Comparison of ENCODE assay signal across 21 cellular contexts in the genomic region with DNA sequence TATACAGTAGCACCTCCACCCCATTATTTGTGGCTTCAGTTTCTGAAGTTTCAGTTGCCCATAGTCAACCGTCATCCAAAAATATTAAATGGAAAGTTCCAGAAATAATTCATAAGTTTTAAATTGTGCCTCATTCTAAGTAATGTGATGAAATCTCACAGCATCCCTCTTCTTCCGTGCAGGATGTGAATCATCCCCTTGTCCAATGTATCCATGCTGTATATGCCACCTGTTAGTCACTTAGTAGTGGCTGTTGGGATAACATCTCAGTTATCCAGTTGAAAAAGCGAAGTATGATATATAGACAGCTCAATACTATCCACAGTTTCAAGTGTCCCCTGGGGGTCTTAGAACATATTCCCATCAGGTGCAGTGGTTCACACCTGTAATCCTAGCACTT.
"Had no signal": no experiment of that assay in that cellular context is flagged by ENCODE, and none has a peak within 500 bp of the region (broad histone marks: within the 10 kb centered on the region; RNA-seq: fewer than 3 reads in every experiment).

No MANE protein-coding gene starts in this region.

- H3K27me3 Mint-ChIP-seq: activated B cell treated with CpG ODN at 0.5 μM for 24 hours; activated CD4-positive, alpha-beta memory T cell treated with anti-CD3 and anti-CD28 coated beads, Interleukin-2, amount 10 ng/mL, durations not matched to agents 7 days and 5 days; activated naive CD4-positive, alpha-beta T cell treated with anti-CD3 and anti-CD28 coated beads, Interleukin-2, amount 10 ng/mL, durations not matched to agents 7 days and 5 days; natural killer cell treated with Interleukin-12 subunit alpha and Interleukin-12 subunit beta and Interleukin-15 and Interleukin-18, amount 100 ng/mL, for 72 hours; stimulated activated naive CD8-positive, alpha-beta T cell treated with anti-CD3 and anti-CD28 coated beads, Interleukin-15, amount 100 ng/mL, for 72 hours had no signal

- DNase-seq: activated B cell treated with CpG ODN at 0.5 μM for 24 hours; activated CD4-positive, alpha-beta memory T cell treated with anti-CD3 and anti-CD28 coated beads, Interleukin-2, amount 10 ng/mL, durations not matched to agents 7 days and 5 days; activated CD4-positive, alpha-beta T cell treated with anti-CD3 and anti-CD28 coated beads for 4 hours; activated effector memory CD4-positive, alpha-beta T cell treated with anti-CD3 and anti-CD28 coated beads, Interleukin-2, amount 50 U/mL, for 16 hours; activated naive CD4-positive, alpha-beta T cell treated with anti-CD3 and anti-CD28 coated beads, Interleukin-2, amount 10 ng/mL, durations not matched to agents 7 days and 5 days; amygdala; erythroblast; glutamatergic neuron; hippocampal formation; left ventricle myocardium superior; mammary epithelial cell; ovary; stimulated activated CD4-positive, alpha-beta T cell treated with anti-CD3 and anti-CD28 coated beads, Interleukin-4, amount 100 ng/mL, for 4 hours; stimulated activated naive CD8-positive, alpha-beta T cell treated with anti-CD3 and anti-CD28 coated beads, Interleukin-15, amount 100 ng/mL, for 72 hours; T1000; tibial artery had no signal

- H3K4me3 ChIP-seq: cardiac muscle cell, ovary, prostate gland, tibial artery had no signal

- H3K27ac Mint-ChIP-seq: activated B cell treated with CpG ODN at 0.5 μM for 24 hours; activated CD4-positive, alpha-beta memory T cell treated with anti-CD3 and anti-CD28 coated beads, Interleukin-2, amount 10 ng/mL, durations not matched to agents 7 days and 5 days; activated naive CD4-positive, alpha-beta T cell treated with anti-CD3 and anti-CD28 coated beads, Interleukin-2, amount 10 ng/mL, durations not matched to agents 7 days and 5 days; natural killer cell treated with Interleukin-12 subunit alpha and Interleukin-12 subunit beta and Interleukin-15 and Interleukin-18, amount 100 ng/mL, for 72 hours; stimulated activated naive CD8-positive, alpha-beta T cell treated with anti-CD3 and anti-CD28 coated beads, Interleukin-15, amount 100 ng/mL, for 72 hours; T-helper 1 cell treated with Interleukin-12 subunit alpha and Interleukin-12 subunit beta and Interleukin-4 antibody, amounts not matched to agents 30 μg/mL and 1 μg/mL, for 36 hours had no signal

- H3K4me1 Mint-ChIP-seq: activated B cell treated with CpG ODN at 0.5 μM for 24 hours; activated CD4-positive, alpha-beta memory T cell treated with anti-CD3 and anti-CD28 coated beads, Interleukin-2, amount 10 ng/mL, durations not matched to agents 7 days and 5 days; activated naive CD4-positive, alpha-beta T cell treated with anti-CD3 and anti-CD28 coated beads, Interleukin-2, amount 10 ng/mL, durations not matched to agents 7 days and 5 days; stimulated activated naive CD8-positive, alpha-beta T cell treated with anti-CD3 and anti-CD28 coated beads, Interleukin-15, amount 100 ng/mL, for 72 hours had no signal

- H3K4me3 Mint-ChIP-seq: activated B cell treated with CpG ODN at 0.5 μM for 24 hours; activated CD4-positive, alpha-beta memory T cell treated with anti-CD3 and anti-CD28 coated beads, Interleukin-2, amount 10 ng/mL, durations not matched to agents 7 days and 5 days; activated naive CD4-positive, alpha-beta T cell treated with anti-CD3 and anti-CD28 coated beads, Interleukin-2, amount 10 ng/mL, durations not matched to agents 7 days and 5 days; natural killer cell treated with Interleukin-12 subunit alpha and Interleukin-12 subunit beta and Interleukin-15 and Interleukin-18, amount 100 ng/mL, for 72 hours; stimulated activated naive CD8-positive, alpha-beta T cell treated with anti-CD3 and anti-CD28 coated beads, Interleukin-15, amount 100 ng/mL, for 72 hours; T-helper 1 cell treated with Interleukin-12 subunit alpha and Interleukin-12 subunit beta and Interleukin-4 antibody, amounts not matched to agents 30 μg/mL and 1 μg/mL, for 36 hours had no signal

- FAIRE-seq: frontal cortex had no signal

- H3K9me3 Mint-ChIP-seq: activated B cell treated with CpG ODN at 0.5 μM for 24 hours; activated CD4-positive, alpha-beta memory T cell treated with anti-CD3 and anti-CD28 coated beads, Interleukin-2, amount 10 ng/mL, durations not matched to agents 7 days and 5 days; activated naive CD4-positive, alpha-beta T cell treated with anti-CD3 and anti-CD28 coated beads, Interleukin-2, amount 10 ng/mL, durations not matched to agents 7 days and 5 days; natural killer cell treated with Interleukin-12 subunit alpha and Interleukin-12 subunit beta and Interleukin-15 and Interleukin-18, amount 100 ng/mL, for 72 hours; T-helper 1 cell treated with Interleukin-12 subunit alpha and Interleukin-12 subunit beta and Interleukin-4 antibody, amounts not matched to agents 30 μg/mL and 1 μg/mL, for 36 hours had no signal

- H3K36me3 Mint-ChIP-seq: activated naive CD4-positive, alpha-beta T cell treated with anti-CD3 and anti-CD28 coated beads, Interleukin-2, amount 10 ng/mL, durations not matched to agents 7 days and 5 days; natural killer cell treated with Interleukin-12 subunit alpha and Interleukin-12 subunit beta and Interleukin-15 and Interleukin-18, amount 100 ng/mL, for 72 hours had no signal
